ENCODE assay signal across 20 cellular contexts in genomic region chr5:179141867-179142266, GRCh38.
DNase-seq lines count a peak whose midpoint lies in the region; ATAC-seq and TF ChIP-seq lines count a peak whose summit lies in the region.
"Had no signal": no experiment of that assay in that cellular context is flagged by ENCODE, and none has a peak within 500 bp of the region (broad histone marks: within the 10 kb centered on the region; RNA-seq: fewer than 3 reads in every experiment).

No MANE protein-coding gene starts in this region.

- peaks cover 4% of the 10 kb centered on the region for H3K36me3 Mint-ChIP-seq in activated naive CD8-positive, alpha-beta T cell treated with anti-CD3 and anti-CD28 coated beads, Interleukin-2, amount 50 U/mL, for 24 hours (ENCODE audit: low read depth)
- H3K36me3 Mint-ChIP-seq: CD8-positive, alpha-beta T cell had no signal

- CTCF ChIA-PET in SK-N-SH (lab: Yijun Ruan, JAX) = interaction anchor here (0.8 to 1.8 kb wide), 7 partner anchors 25 to 352 kb away, joined by 3 to 7 read pairs (median 4); no protein-coding TSS in a partner anchor

- H2AFZ ChIP-seq in SK-N-SH (ENCODE audit: low read depth) = no peak overlapping the region
- no peak overlapping the region for H2AFZ ChIP-seq in Karpas-422 (ENCODE audit: low read length)

- DNase-seq in SK-N-SH (peak; percentile 56), Right ventricle myocardium superior (peak; percentile 4), cardiac septum (ENCODE audit: low spot score) (no peak), Karpas-422 (no peak), NCI-H1417 treated with DMSO at 0.1 percent for 48 hours (lab: John Stamatoyannopoulos, UW) (no peak)
- no peak for DNase-seq in activated naive CD8-positive, alpha-beta T cell treated with anti-CD3 and anti-CD28 coated beads, Interleukin-2, amount 50 U/mL, for 24 hours
- DNase-seq: CD8-positive, alpha-beta T cell; Kasumi-1; NCI-H1105; NCI-H1694 treated with DMSO at 0.1 percent for 48 hours; NCI-H2107; NCI-H2227 treated with DMSO at 0.1 percent for 48 hours; NCI-H524; SHP77 had no signal

- peaks cover 0 to 23% of the 10 kb centered on the region in 2 experiments; a peak in 2 of 4 replicates for H3K4me1 ChIP-seq in SK-N-SH (ENCODE audit: control insufficient read depth in 1 of 2, insufficient read depth in 2 of 2, low read depth in 1 of 2, low read length in 1 of 2)
- no peaks in the 10 kb centered on the region for H3K4me1 ChIP-seq in Karpas-422 (ENCODE audit: low read length)
- H3K4me1 ChIP-seq: HAP-1 had no signal

- H3K9me3 Mint-ChIP-seq in activated naive CD8-positive, alpha-beta T cell treated with anti-CD3 and anti-CD28 coated beads, Interleukin-2, amount 50 U/mL, for 24 hours = peaks cover 7% of the 10 kb centered on the region
- H3K9me3 Mint-ChIP-seq: CD8-positive, alpha-beta T cell had no signal

- no peaks in the 10 kb centered on the region for H3K79me2 ChIP-seq in SK-N-SH (ENCODE audit: insufficient read depth)
- H3K79me2 ChIP-seq in Karpas-422 (ENCODE audit: low read length) = no peaks in the 10 kb centered on the region

- H3K4me2 ChIP-seq in SK-N-SH = no peak overlapping the region
- H3K4me2 ChIP-seq in Karpas-422 (ENCODE audit: low read depth, low read length, poor library complexity, severe bottlenecking) = no peak overlapping the region

- no peaks in the 10 kb centered on the region for H3K9me2 ChIP-seq in SK-N-SH
- no peaks in the 10 kb centered on the region for H3K9me2 ChIP-seq in Karpas-422 (replicated peaks; ENCODE audit: insufficient read depth, low read length)

- intact Hi-C loops in Right ventricle myocardium superior (cut with DNase I) = no loop called here
- intact Hi-C loops in cardiac septum (cut with DNase I) = no loop called here

- H3K27ac ChIP-seq in SK-N-SH (ENCODE audit: low read depth in 2 of 2, low read length in 1 of 2) = peak overlapping the region in 1 of 2 experiments; percentile 82; a peak in 2 of 4 replicates
- H3K27ac ChIP-seq in Karpas-422 (ENCODE audit: low read length) = no peak overlapping the region
- H3K27ac ChIP-seq: 22Rv1 had no signal

- no peak for TF ChIP-seq EP300 in SK-N-SH (IDR thresholded peaks at IDR 0.05; ENCODE audit: borderline replicate concordance in 1 of 2, low read depth in 1 of 2, low read length in 1 of 2)

- peak overlapping the region; percentile 85 for H3K27ac Mint-ChIP-seq in activated naive CD8-positive, alpha-beta T cell treated with anti-CD3 and anti-CD28 coated beads, Interleukin-2, amount 50 U/mL, for 24 hours
- H3K27ac Mint-ChIP-seq: B cell; CD8-positive, alpha-beta T cell had no signal

- H3K36me3 ChIP-seq in SK-N-SH (replicated peaks in 1 of 2; ENCODE audit: control insufficient read depth in 1 of 2, insufficient read depth in 2 of 2, low read length in 1 of 2) (no peaks in the 10 kb centered on the region), Karpas-422 (ENCODE audit: insufficient read depth, low read length) (no peaks in the 10 kb centered on the region)
- H3K36me3 ChIP-seq: HAP-1 had no signal

- no peaks in the 10 kb centered on the region for H3F3A ChIP-seq in SK-N-SH (replicated peaks; ENCODE audit: insufficient read depth)

- peaks cover 36% of the 10 kb centered on the region for H3K4me1 Mint-ChIP-seq in activated naive CD8-positive, alpha-beta T cell treated with anti-CD3 and anti-CD28 coated beads, Interleukin-2, amount 50 U/mL, for 24 hours

- H3K4me3 ChIP-seq in SK-N-SH (ENCODE audit: low read depth in 2 of 2, low read length in 1 of 2) (no peak overlapping the region), Karpas-422 (ENCODE audit: low read length) (no peak overlapping the region)
- H3K4me3 ChIP-seq: HAP-1 had no signal

- no peaks in the 10 kb centered on the region for H3K27me3 Mint-ChIP-seq in activated naive CD8-positive, alpha-beta T cell treated with anti-CD3 and anti-CD28 coated beads, Interleukin-2, amount 50 U/mL, for 24 hours
- H3K27me3 Mint-ChIP-seq: B cell had no signal

- POLR2A ChIA-PET in SK-N-SH (lab: Yijun Ruan, JAX) = no interaction called here

- no peak for TF ChIP-seq CTCF in SK-N-SH (IDR thresholded peaks at IDR 0.05)

- no peak for ATAC-seq in SK-N-SH treated with all-trans-retinoic acid at 6 μM for 48 hours
- ATAC-seq in Right ventricle myocardium superior (ENCODE audit: poor library complexity) = no peak
- ATAC-seq in activated naive CD8-positive, alpha-beta T cell treated with anti-CD3 and anti-CD28 coated beads, Interleukin-2, amount 50 U/mL, for 24 hours = no peak
- ATAC-seq in GM19324 (IDR thresholded peaks at IDR 0.05; ENCODE audit: low FRiP score, unreplicated experiment) = no peak
- ATAC-seq: CD8-positive, alpha-beta T cell; Panc1 had no signal

- no peak for TF ChIP-seq RAD21 in SK-N-SH (IDR thresholded peaks at IDR 0.05; ENCODE audit: low read length)

- no peak overlapping the region for H3K4me3 Mint-ChIP-seq in activated naive CD8-positive, alpha-beta T cell treated with anti-CD3 and anti-CD28 coated beads, Interleukin-2, amount 50 U/mL, for 24 hours
- H3K4me3 Mint-ChIP-seq: B cell; CD8-positive, alpha-beta T cell had no signal

- 0% methylated on average over 1 of the region's 1 CpG for WGBS in SK-N-SH (ENCODE audit: low lambda C conversion rate)

- H4K20me1 ChIP-seq in SK-N-SH (ENCODE audit: insufficient read depth) (no peaks in the 10 kb centered on the region), Karpas-422 (ENCODE audit: insufficient read depth, low read depth, low read length) (no peaks in the 10 kb centered on the region)

- H3K27me3 ChIP-seq in SK-N-SH (ENCODE audit: insufficient read depth) = no peaks in the 10 kb centered on the region
- no peaks in the 10 kb centered on the region for H3K27me3 ChIP-seq in Karpas-422 (ENCODE audit: low read length)

- H3K9ac ChIP-seq in SK-N-SH = no peak overlapping the region
- H3K9ac ChIP-seq in Karpas-422 (ENCODE audit: low read length) = no peak overlapping the region

- no peaks in the 10 kb centered on the region for H3K9me3 ChIP-seq in SK-N-SH
- no peaks in the 10 kb centered on the region for H3K9me3 ChIP-seq in Karpas-422 (ENCODE audit: low read length)
- H3K9me3 ChIP-seq: HAP-1 had no signal

TF ChIP-seq in SK-N-SH, 30 proteins besides CTCF, POLR2A, EP300 and RAD21 (continues in another document):
- TF ChIP-seq USF1 (IDR thresholded peaks at IDR 0.05; ENCODE audit: borderline replicate concordance, low read depth) (no peak), YY1 (IDR thresholded peaks at IDR 0.05; ENCODE audit: low read depth) (no peak), TCF12 (IDR thresholded peaks at IDR 0.05) (no peak), GATA2 (CRISPR knock-in tag; IDR thresholded peaks at IDR 0.05) (no peak), POLR2AphosphoS5 (IDR thresholded peaks at IDR 0.05; ENCODE audit: low read depth, low read length) (no peak), MXI1 (IDR thresholded peaks at IDR 0.05; ENCODE audit: low read depth, low read length) (no peak), ELF1 (IDR thresholded peaks at IDR 0.05) (no peak), TEAD4 (IDR thresholded peaks at IDR 0.05; ENCODE audit: borderline replicate concordance, insufficient read depth) (no peak), TAF1 (IDR thresholded peaks at IDR 0.05; ENCODE audit: borderline replicate concordance, low read depth, low read length) (no peak), EZH2phosphoT487 (IDR thresholded peaks at IDR 0.05; ENCODE audit: borderline replicate concordance, low read depth) (no peak), NFIC (IDR thresholded peaks at IDR 0.05; ENCODE audit: borderline replicate concordance) (no peak), MEF2A (IDR thresholded peaks at IDR 0.05; ENCODE audit: borderline replicate concordance, low read depth) (no peak)

TF ChIP-seq in SK-N-SH treated with all-trans-retinoic acid at 6 μM for 48 hours, 23 proteins besides CTCF, POLR2A, EP300 and RAD21:
- no peak for TF ChIP-seq OSR1 (CRISPR knock-in tag; IDR thresholded peaks at IDR 0.05)
- no peak for TF ChIP-seq ESRRG (CRISPR knock-in tag; IDR thresholded peaks at IDR 0.05)
- TF ChIP-seq ARNTL (CRISPR knock-in tag; IDR thresholded peaks at IDR 0.05; ENCODE audit: borderline replicate concordance, low read depth) = no peak
- no peak for TF ChIP-seq TOX (CRISPR knock-in tag; IDR thresholded peaks at IDR 0.05; ENCODE audit: borderline replicate concordance)
- no peak for TF ChIP-seq CREB5 (CRISPR knock-in tag; IDR thresholded peaks at IDR 0.05; ENCODE audit: low read depth)
- no peak for TF ChIP-seq TCF4 (CRISPR knock-in tag; IDR thresholded peaks at IDR 0.05; ENCODE audit: borderline replicate concordance)
- TF ChIP-seq BACH2 (CRISPR knock-in tag; IDR thresholded peaks at IDR 0.05; ENCODE audit: borderline replicate concordance) = no peak
- TF ChIP-seq ZFP3 (CRISPR knock-in tag; IDR thresholded peaks at IDR 0.05) = no peak
- no peak for TF ChIP-seq ZFP30 (CRISPR knock-in tag; IDR thresholded peaks at IDR 0.05)
- no peak for TF ChIP-seq ZC3H10 (CRISPR knock-in tag; IDR thresholded peaks at IDR 0.05)
- no peak for TF ChIP-seq ISL1 (CRISPR knock-in tag; IDR thresholded peaks at IDR 0.05)
- TF ChIP-seq CSDC2 (CRISPR knock-in tag; IDR thresholded peaks at IDR 0.05) = no peak

Comparison
In these comparisons a context has a peak if more than half of its experiments do, and no peak if none do; other contexts are left out.
1. DNase-seq: peak in SK-N-SH (single experiment) and Right ventricle myocardium superior (single experiment); none in cardiac septum (single experiment), activated naive CD8-positive, alpha-beta T cell treated with anti-CD3 and anti-CD28 coated beads, Interleukin-2, amount 50 U/mL, for 24 hours (single experiment), Karpas-422 (single experiment) and NCI-H1417 treated with DMSO at 0.1 percent for 48 hours (single experiment).